Comparison of ENCODE assay signal across 8 cellular contexts in the genomic region with DNA sequence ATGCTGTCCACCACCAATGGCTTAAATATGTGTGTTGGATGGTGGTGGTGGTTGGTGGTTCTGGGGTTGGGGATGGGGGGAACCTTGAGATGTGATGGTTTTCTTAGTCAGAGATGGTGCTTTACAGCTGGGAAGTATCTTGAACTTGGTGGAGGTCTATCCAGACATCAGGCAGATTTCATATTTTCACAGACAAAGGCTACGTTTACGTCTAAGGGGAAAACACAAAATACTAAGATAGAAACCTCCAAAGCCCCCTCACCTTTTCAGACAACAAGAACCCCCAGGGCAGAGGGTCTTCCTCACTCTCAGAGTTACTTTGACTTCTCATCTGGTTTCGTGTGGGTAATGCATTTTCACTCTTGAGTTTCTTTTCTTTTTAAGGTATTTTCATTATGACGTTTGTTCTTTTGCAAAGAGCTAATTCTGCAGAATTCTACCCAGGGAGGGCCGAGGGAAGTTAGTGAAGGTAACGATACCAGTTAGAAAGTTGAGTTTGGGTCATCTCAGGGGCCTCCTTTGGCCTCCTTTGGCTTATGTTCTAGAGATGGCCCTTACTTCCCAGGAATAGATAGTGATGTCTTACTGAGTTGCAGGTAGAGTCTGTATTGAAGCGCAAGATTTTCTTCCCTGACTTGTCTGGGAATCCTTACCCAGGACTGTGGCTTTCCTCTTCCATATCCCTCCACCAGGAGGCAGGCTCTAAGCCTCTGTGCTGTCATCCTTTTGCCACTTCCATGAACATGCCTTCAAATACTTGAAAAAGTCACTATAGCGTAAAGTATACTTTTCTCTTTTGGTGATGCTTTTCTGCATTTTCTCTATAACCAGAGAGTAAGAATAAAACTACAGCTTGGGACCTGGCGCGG. TPM values are rescaled to one million over a fixed set of nuclear protein-coding genes. Genes with fewer than 3 reads are reported as not detected.
DNase-seq lines count a peak whose midpoint lies in the region; ATAC-seq, FAIRE-seq and TF ChIP-seq lines count a peak whose summit lies in the region.

No MANE protein-coding gene starts in this region.

- 88 to 94% (median 90%) methylated on average over 10 of the region's 10 CpGs for WGBS in stomach, 5 donors

- intact Hi-C loops in stomach (cut with DNase I; ENCODE audit: low total_unique reads): no loop called here

- no peak for TF ChIP-seq EP300 in stomach (IDR thresholded peaks at IDR 0.05)

- H3K27ac ChIP-seq in CD4-positive, CD25-positive, alpha-beta regulatory T cell (ENCODE audit: insufficient read depth, low read length, poor library complexity, severe bottlenecking): peak overlapping the region; percentile 100
- H3K27ac ChIP-seq in brain microvascular endothelial cell: no peak overlapping the region
- no peak overlapping the region for H3K27ac ChIP-seq in stomach

- DNase-seq in CD4-positive, CD25-positive, alpha-beta regulatory T cell: peak in 1 of 3 donors; percentile 63
- DNase-seq in GM19239 (ENCODE audit: insufficient read length, low spot score): no peak
- DNase-seq in brain microvascular endothelial cell: no peak
- peak; percentile 61 for DNase-seq in stimulated activated naive CD8-positive, alpha-beta T cell treated with anti-CD3 and anti-CD28 coated beads, Interleukin-15, amount 100 ng/mL, for 72 hours
- DNase-seq in stimulated activated CD4-positive, alpha-beta T cell treated with anti-CD3 and anti-CD28 coated beads, Interleukin-4, amount 100 ng/mL, for 1 hour: no peak
- no peak for DNase-seq in omental fat pad (ENCODE audit: low spot score)
- DNase-seq in stomach: no peak

- H3K9me3 ChIP-seq in CD4-positive, CD25-positive, alpha-beta regulatory T cell (ENCODE audit: control insufficient read depth in 2 of 2, low read length in 2 of 2): no peaks in the 10 kb centered on the region
- H3K9me3 ChIP-seq in stomach: no peaks in the 10 kb centered on the region

- H3K4me3 Mint-ChIP-seq in CD4-positive, CD25-positive, alpha-beta regulatory T cell: peak overlapping the region; percentile 86 to 91 (median 87)
- peak overlapping the region; percentile 81 to 88 for H3K4me3 Mint-ChIP-seq in stimulated activated naive CD8-positive, alpha-beta T cell treated with anti-CD3 and anti-CD28 coated beads, Interleukin-15, amount 100 ng/mL, for 72 hours

- peaks cover 99% of the 10 kb centered on the region for H3K4me1 ChIP-seq in CD4-positive, CD25-positive, alpha-beta regulatory T cell (ENCODE audit: control insufficient read depth, insufficient read depth, low read length, poor library complexity, severe bottlenecking)
- no peaks in the 10 kb centered on the region for H3K4me1 ChIP-seq in stomach

- no peak for TF ChIP-seq POLR2A in stomach (IDR thresholded peaks at IDR 0.05)

- peaks cover 63 to 98% (median 74%) of the 10 kb centered on the region in 4 donors for H3K4me1 Mint-ChIP-seq in CD4-positive, CD25-positive, alpha-beta regulatory T cell
- peaks cover 98% of the 10 kb centered on the region for H3K4me1 Mint-ChIP-seq in stimulated activated naive CD8-positive, alpha-beta T cell treated with anti-CD3 and anti-CD28 coated beads, Interleukin-15, amount 100 ng/mL, for 72 hours

- H3K27ac Mint-ChIP-seq in CD4-positive, CD25-positive, alpha-beta regulatory T cell: peak overlapping the region; percentile 97
- peak overlapping the region; percentile 80 to 94 for H3K27ac Mint-ChIP-seq in stimulated activated naive CD8-positive, alpha-beta T cell treated with anti-CD3 and anti-CD28 coated beads, Interleukin-15, amount 100 ng/mL, for 72 hours

- H3K36me3 ChIP-seq in CD4-positive, CD25-positive, alpha-beta regulatory T cell (ENCODE audit: control insufficient read depth, insufficient read depth, low read length): peaks cover 35% of the 10 kb centered on the region
- no peaks in the 10 kb centered on the region for H3K36me3 ChIP-seq in brain microvascular endothelial cell (replicated peaks)
- H3K36me3 ChIP-seq in stomach: no peaks in the 10 kb centered on the region

- peaks cover 0 to 5% (median 0%) of the 10 kb centered on the region in 7 donors for H3K9me3 Mint-ChIP-seq in CD4-positive, CD25-positive, alpha-beta regulatory T cell
- no peaks in the 10 kb centered on the region for H3K9me3 Mint-ChIP-seq in stimulated activated naive CD8-positive, alpha-beta T cell treated with anti-CD3 and anti-CD28 coated beads, Interleukin-15, amount 100 ng/mL, for 72 hours

- peaks cover 64% of the 10 kb centered on the region for H3K36me3 Mint-ChIP-seq in CD4-positive, CD25-positive, alpha-beta regulatory T cell

- FAIRE-seq in GM19239 (lab: Jason Lieb, UNC): peak; percentile 93

- H3K27me3 ChIP-seq in CD4-positive, CD25-positive, alpha-beta regulatory T cell (ENCODE audit: control insufficient read depth, insufficient read depth, low read length): no peaks in the 10 kb centered on the region
- H3K27me3 ChIP-seq in brain microvascular endothelial cell (replicated peaks) (no peaks in the 10 kb centered on the region), stomach (no peaks in the 10 kb centered on the region)

- in situ Hi-C loops in brain microvascular endothelial cell (cut with HindIII; ENCODE audit: low pct_ligation_motif_present, low sequenced_read_pairs): no loop called here

- H3K27me3 Mint-ChIP-seq in CD4-positive, CD25-positive, alpha-beta regulatory T cell: no peaks in the 10 kb centered on the region
- H3K27me3 Mint-ChIP-seq in stimulated activated naive CD8-positive, alpha-beta T cell treated with anti-CD3 and anti-CD28 coated beads, Interleukin-15, amount 100 ng/mL, for 72 hours: no peaks in the 10 kb centered on the region

- TF ChIP-seq CTCF in brain microvascular endothelial cell (IDR thresholded peaks at IDR 0.05; ENCODE audit: low read depth, low read length, missing control alignments): peak; percentile 66
- TF ChIP-seq CTCF in omental fat pad (IDR thresholded peaks at IDR 0.05): no peak
- peak in 2 of 7 experiments; percentile 7 to 24 for TF ChIP-seq CTCF in stomach (IDR thresholded peaks at IDR 0.05)

- peak overlapping the region; percentile 83 for H3K4me3 ChIP-seq in CD4-positive, CD25-positive, alpha-beta regulatory T cell (ENCODE audit: low read depth, low read length)
- no peak overlapping the region for H3K4me3 ChIP-seq in brain microvascular endothelial cell (ENCODE audit: low read depth, low read length)
- H3K4me3 ChIP-seq in stomach: no peak overlapping the region

- ATAC-seq in CD4-positive, CD25-positive, alpha-beta regulatory T cell (ENCODE audit: low read depth in 2 of 2): no peak
- ATAC-seq in HG03378 (IDR thresholded peaks at IDR 0.05; ENCODE audit: unreplicated experiment) (peak; percentile 46), omental fat pad (ENCODE audit: low FRiP score) (no peak)
- ATAC-seq in stimulated activated naive CD8-positive, alpha-beta T cell treated with anti-CD3 and anti-CD28 coated beads, Interleukin-15, amount 100 ng/mL, for 72 hours: peak; percentile 74

RNA-seq across cellular contexts. Expression of a gene that starts 31.9 kb away (rescaled TPM):
- 645 TPM for total RNA-seq in CD4-positive, CD25-positive, alpha-beta regulatory T cell
- 100 to 1,000 TPM; 360 to 479 (median 397) TPM for polyA plus RNA-seq in CD4-positive, CD25-positive, alpha-beta regulatory T cell
- total RNA-seq in omental fat pad (1 to 10 TPM; 1.8 to 5.8 (median 4.6) TPM), stomach (1 to 10 TPM; 1.3 to 4.8 (median 3.9) TPM)
- polyA plus RNA-seq in stomach: 1 to 10 TPM; 3.2 to 7.5 (median 5.4) TPM

Comparison
In these comparisons a context has a peak if more than half of its experiments do, and no peak if none do; other contexts are left out.
1. ATAC-seq: peak in HG03378 (single experiment) and stimulated activated naive CD8-positive, alpha-beta T cell treated with anti-CD3 and anti-CD28 coated beads, Interleukin-15, amount 100 ng/mL, for 72 hours (single experiment); none in CD4-positive, CD25-positive, alpha-beta regulatory T cell (0 of 2) and omental fat pad (single experiment).
2. DNase-seq: peak in stimulated activated naive CD8-positive, alpha-beta T cell treated with anti-CD3 and anti-CD28 coated beads, Interleukin-15, amount 100 ng/mL, for 72 hours (2 of 2); none in GM19239 (single experiment), brain microvascular endothelial cell (single experiment), stimulated activated CD4-positive, alpha-beta T cell treated with anti-CD3 and anti-CD28 coated beads, Interleukin-4, amount 100 ng/mL, for 1 hour (single experiment), omental fat pad (single experiment) and stomach (single experiment).
3. RNA of a gene that starts 31.9 kb away (total RNA-seq): 645 TPM in CD4-positive, CD25-positive, alpha-beta regulatory T cell (single experiment); 1.8 to 5.8 TPM in omental fat pad and 1.3 to 4.8 TPM in stomach; every median in the first group is over 10 times any median in the second.